25 cellular contexts compared by ENCODE assay signal in genomic region chr2:54350422-54350821, GRCh38.
"Had no signal": no experiment of that assay in that cellular context is flagged by ENCODE, and none has a peak within 500 bp of the region (broad histone marks: within the 10 kb centered on the region; RNA-seq: fewer than 3 reads in every experiment).

No MANE protein-coding gene starts in this region.

- H3K9me3 Mint-ChIP-seq: activated CD4-positive, alpha-beta memory T cell treated with anti-CD3 and anti-CD28 coated beads for 36 hours; activated CD4-positive, alpha-beta T cell treated with anti-CD3 and anti-CD28 coated beads, Interleukin-2, amount 10 ng/mL, durations not matched to agents 7 days and 5 days; activated naive CD4-positive, alpha-beta T cell treated with anti-CD3 and anti-CD28 coated beads, Interleukin-2, amount 50 U/mL, for 72 hours; activated naive CD8-positive, alpha-beta T cell treated with anti-CD3 and anti-CD28 coated beads, Interleukin-2, amount 50 U/mL, for 24 hours; activated T-cell treated with anti-CD3 and anti-CD28 coated beads, Interleukin-2, amount 50 U/mL, for 4 hours; T-helper 1 cell treated with Interleukin-12 subunit alpha and Interleukin-12 subunit beta and Interleukin-4 antibody, amounts not matched to agents 30 μg/mL and 1 μg/mL, for 36 hours had no signal

- H3K4me3 Mint-ChIP-seq: activated CD4-positive, alpha-beta memory T cell treated with anti-CD3 and anti-CD28 coated beads for 36 hours; activated CD4-positive, alpha-beta T cell treated with anti-CD3 and anti-CD28 coated beads, Interleukin-2, amount 10 ng/mL, durations not matched to agents 7 days and 5 days; activated naive CD8-positive, alpha-beta T cell treated with anti-CD3 and anti-CD28 coated beads, Interleukin-2, amount 50 U/mL, for 24 hours; activated T-cell treated with anti-CD3 and anti-CD28 coated beads, Interleukin-2, amount 50 U/mL, for 4 hours; T-helper 1 cell treated with Interleukin-12 subunit alpha and Interleukin-12 subunit beta and Interleukin-4 antibody, amounts not matched to agents 30 μg/mL and 1 μg/mL, for 36 hours had no signal

- H3K4me1 Mint-ChIP-seq: activated CD4-positive, alpha-beta T cell treated with anti-CD3 and anti-CD28 coated beads, Interleukin-2, amount 10 ng/mL, durations not matched to agents 7 days and 5 days; activated naive CD8-positive, alpha-beta T cell treated with anti-CD3 and anti-CD28 coated beads, Interleukin-2, amount 50 U/mL, for 24 hours had no signal

- H3K27ac Mint-ChIP-seq: activated CD4-positive, alpha-beta memory T cell treated with anti-CD3 and anti-CD28 coated beads for 36 hours; activated CD4-positive, alpha-beta T cell treated with anti-CD3 and anti-CD28 coated beads, Interleukin-2, amount 10 ng/mL, durations not matched to agents 7 days and 5 days; activated naive CD4-positive, alpha-beta T cell treated with anti-CD3 and anti-CD28 coated beads, Interleukin-2, amount 50 U/mL, for 72 hours; activated naive CD8-positive, alpha-beta T cell treated with anti-CD3 and anti-CD28 coated beads, Interleukin-2, amount 50 U/mL, for 24 hours; T-helper 1 cell treated with Interleukin-12 subunit alpha and Interleukin-12 subunit beta and Interleukin-4 antibody, amounts not matched to agents 30 μg/mL and 1 μg/mL, for 36 hours had no signal

- H3K36me3 Mint-ChIP-seq: activated CD4-positive, alpha-beta memory T cell treated with anti-CD3 and anti-CD28 coated beads for 36 hours; activated naive CD4-positive, alpha-beta T cell treated with anti-CD3 and anti-CD28 coated beads, Interleukin-2, amount 50 U/mL, for 72 hours had no signal

- DNase-seq: activated CD4-positive, alpha-beta memory T cell treated with anti-CD3 and anti-CD28 coated beads for 36 hours; activated CD4-positive, alpha-beta T cell treated with anti-CD3 and anti-CD28 coated beads, Interleukin-2, amount 10 ng/mL, durations not matched to agents 7 days and 5 days; activated CD4-positive, CD25-positive, alpha-beta regulatory T cell; activated CD8-positive, alpha-beta memory T cell treated with anti-CD3 and anti-CD28 coated beads for 24 hours; activated effector memory CD4-positive, alpha-beta T cell treated with anti-CD3 and anti-CD28 coated beads, Interleukin-2, amount 50 U/mL, for 16 hours; activated naive CD4-positive, alpha-beta T cell treated with Interleukin-2 at 50 U/mL for 16 hours; activated naive CD8-positive, alpha-beta T cell treated with anti-CD3 and anti-CD28 coated beads, Interleukin-2, amount 50 U/mL, for 24 hours; activated T-cell treated with anti-CD3 and anti-CD28 coated beads, Interleukin-2, amount 50 U/mL, for 4 hours; amniotic stem cell; body of pancreas; central memory CD4-positive, alpha-beta T cell; MM.1S; NCI-H1048; NCI-H146; NCI-H187 treated with DMSO at 0.1 percent for 48 hours; NCI-H2081 treated with DMSO at 0.1 percent for 48 hours; NCI-H2171 treated with DMSO at 0.1 percent for 48 hours; NCI-H226; NCI-H510A; NCI-H69; PC-3; SHP77 had no signal

- ATAC-seq: activated naive CD4-positive, alpha-beta T cell treated with anti-CD3 and anti-CD28 coated beads, Interleukin-2, amount 50 U/mL, for 72 hours; activated naive CD8-positive, alpha-beta T cell treated with anti-CD3 and anti-CD28 coated beads, Interleukin-2, amount 50 U/mL, for 24 hours; activated T-cell treated with anti-CD3 and anti-CD28 coated beads, Interleukin-2, amount 50 U/mL, for 4 hours; body of pancreas; PC-3; SK-N-SH treated with all-trans-retinoic acid at 6 μM for 48 hours had no signal
